ENCODE assay signal across 1 cellular context in genomic region chr12:113151655-113152054, GRCh38.
TF ChIP-seq lines count a peak whose summit lies in the region.

No MANE protein-coding gene starts in this region.

TF ChIP-seq in GM23338, 12 proteins besides CTCF, POLR2A, EP300 and RAD21:
- no peak for TF ChIP-seq ZNF462 (CRISPR knock-in tag; IDR thresholded peaks at IDR 0.05)
- TF ChIP-seq EZH2phosphoT487 (IDR thresholded peaks at IDR 0.05; ENCODE audit: unreplicated experiment): no peak
- no peak for TF ChIP-seq ZNF114 (CRISPR knock-in tag; IDR thresholded peaks at IDR 0.05)
- TF ChIP-seq REST (IDR thresholded peaks at IDR 0.05; ENCODE audit: unreplicated experiment): no peak
- TF ChIP-seq CREB1 (CRISPR knock-in tag; IDR thresholded peaks at IDR 0.05; ENCODE audit: low read depth): no peak
- no peak for TF ChIP-seq ZNF331 (CRISPR knock-in tag; IDR thresholded peaks at IDR 0.05; ENCODE audit: low read depth)
- TF ChIP-seq POLR2AphosphoS5 (IDR thresholded peaks at IDR 0.05; ENCODE audit: low read depth): no peak
- no peak for TF ChIP-seq JUNB (IDR thresholded peaks at IDR 0.05; ENCODE audit: unreplicated experiment)
- TF ChIP-seq STAT1 (IDR thresholded peaks at IDR 0.05; ENCODE audit: unreplicated experiment): no peak
- no peak for TF ChIP-seq NANOG (IDR thresholded peaks at IDR 0.05; ENCODE audit: borderline replicate concordance)
- no peak for TF ChIP-seq EZH2 (IDR thresholded peaks at IDR 0.05; ENCODE audit: low read depth, unreplicated experiment)
- TF ChIP-seq ETS1 (IDR thresholded peaks at IDR 0.05): no peak
TF ChIP-seq in GM23338: peak in this region for 0.
